In the genomic region with DNA sequence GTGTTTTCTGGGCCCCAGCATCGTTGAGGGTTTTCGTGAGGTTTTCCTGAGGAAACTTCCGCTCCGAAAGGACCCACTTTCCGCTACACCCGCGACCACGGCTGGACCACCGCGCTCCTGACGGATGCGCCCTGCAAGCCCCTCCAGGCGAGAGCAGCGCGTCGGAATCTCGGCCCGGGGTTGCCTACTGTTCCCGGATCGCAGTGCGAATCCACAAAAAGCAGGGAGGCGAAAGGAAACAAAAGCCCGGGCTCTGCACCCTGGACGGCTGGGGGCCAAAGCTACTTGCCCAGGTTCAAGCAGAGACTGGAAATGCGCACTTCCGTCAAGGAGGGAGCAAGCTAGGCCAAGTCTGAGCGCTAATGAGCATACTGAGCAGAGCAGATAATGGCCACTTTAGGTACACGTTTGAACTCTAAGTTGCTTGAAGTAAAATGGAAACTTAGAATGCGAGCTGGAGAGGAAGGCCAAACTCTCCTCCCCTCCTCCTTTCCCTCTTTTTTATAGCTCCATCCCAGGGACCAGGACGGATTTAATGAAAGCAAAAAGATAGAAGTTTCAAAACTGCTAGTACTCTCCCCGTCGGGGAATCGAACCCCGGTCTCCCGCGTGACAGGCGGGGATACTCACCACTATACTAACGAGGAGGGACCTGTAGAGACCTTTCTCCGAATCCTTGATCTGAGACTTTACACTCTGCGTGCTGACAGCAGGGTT, we compare ENCODE assay signal across 8 cellular contexts. TPM values are rescaled to one million over a fixed set of nuclear protein-coding genes. Genes with fewer than 3 reads are reported as not detected.
DNase-seq lines count a peak whose midpoint lies in the region; ATAC-seq lines count a peak whose summit lies in the region.

No MANE protein-coding gene starts in this region.

- H3K27me3 Mint-ChIP-seq in CD8-positive, alpha-beta memory T cell, result peaks cover 0 to 25% of the 10 kb centered on the region in 2 donors

- H3K4me1 Mint-ChIP-seq in CD8-positive, alpha-beta memory T cell, result peaks cover 56 to 73% (median 70%) of the 10 kb centered on the region in 3 donors

- peak overlapping the region; percentile 94 to 100 (median 96) for H3K27ac Mint-ChIP-seq in CD8-positive, alpha-beta memory T cell

- no peaks in the 10 kb centered on the region for H3K27me3 ChIP-seq in CD8-positive, alpha-beta memory T cell (ENCODE audit: insufficient read depth, low read length, poor library complexity, severe bottlenecking)
- H3K27me3 ChIP-seq in mucosa of stomach (ENCODE audit: control insufficient read depth, insufficient read depth, low read length), result no peaks in the 10 kb centered on the region

- H3K4me1 ChIP-seq in CD8-positive, alpha-beta memory T cell (ENCODE audit: insufficient read depth, low read length), result peaks cover 35% of the 10 kb centered on the region
- H3K4me1 ChIP-seq in mucosa of stomach (ENCODE audit: control insufficient read depth, insufficient read depth, low read length), result peaks cover 9% of the 10 kb centered on the region

- H3K36me3 ChIP-seq in CD8-positive, alpha-beta memory T cell (ENCODE audit: insufficient read depth, low read length), result peaks cover 3% of the 10 kb centered on the region
- no peaks in the 10 kb centered on the region for H3K36me3 ChIP-seq in mucosa of stomach (ENCODE audit: control insufficient read depth, insufficient read depth, low read length)

- peak overlapping the region; percentile 86 for H3K27ac ChIP-seq in CD8-positive, alpha-beta memory T cell (ENCODE audit: low read depth, low read length)
- H3K27ac ChIP-seq in epithelial cell of prostate, result peak overlapping the region; percentile 96

- H3K4me3 Mint-ChIP-seq in CD8-positive, alpha-beta memory T cell, result peak overlapping the region; percentile 86 to 98 (median 97)

- POLR2A ChIA-PET in CD8-positive, alpha-beta memory T cell (lab: Charles Lee), result interaction anchor here (0.5 to 8.4 kb wide), 21 partner anchors 10 to 102 kb away, joined by 3 to 149 read pairs (median 4); a partner anchor contains a TSS

- peak overlapping the region; percentile 98 for H3K4me3 ChIP-seq in CD8-positive, alpha-beta memory T cell (ENCODE audit: low read length)
- peak overlapping the region; percentile 85 for H3K4me3 ChIP-seq in mucosa of stomach (ENCODE audit: low read length)

- peak; percentile 32 for ATAC-seq in GM19467 (IDR thresholded peaks at IDR 0.05; ENCODE audit: unreplicated experiment)

- peak overlapping the region; percentile 91 for H3K9ac ChIP-seq in mucosa of stomach (ENCODE audit: low read length)

- H3K9me3 ChIP-seq in CD8-positive, alpha-beta memory T cell (ENCODE audit: low read length), result no peaks in the 10 kb centered on the region
- H3K9me3 ChIP-seq in mucosa of stomach (ENCODE audit: control insufficient read depth, low read length), result no peaks in the 10 kb centered on the region

- peak; percentile 80 to 95 (median 91) for DNase-seq in CD8-positive, alpha-beta memory T cell
- peak; percentile 97 for DNase-seq in HS-27A (ENCODE audit: low read depth)
- DNase-seq in OCI-M1 (lab: John Stamatoyannopoulos, UW), result peak; percentile 98
- DNase-seq in activated T-cell treated with anti-CD3 and anti-CD28 coated beads for 4 hours, result peak; percentile 94
- no peak for DNase-seq in epithelial cell of prostate (ENCODE audit: low read depth, low spot score)
- DNase-seq in stimulated activated CD8-positive, alpha-beta memory T cell treated with anti-CD3 and anti-CD28 coated beads, Interleukin-4, amount 100 ng/mL, for 4 hours (ENCODE audit: low read depth in 2 of 2, low spot score in 1 of 2), result peak; percentile 71 to 90

- peaks cover 0 to 17% (median 6%) of the 10 kb centered on the region in 5 donors for H3K9me3 Mint-ChIP-seq in CD8-positive, alpha-beta memory T cell

- H3K36me3 Mint-ChIP-seq in CD8-positive, alpha-beta memory T cell, result peaks cover 2 to 41% (median 3%) of the 10 kb centered on the region in 3 donors

- CTCF ChIA-PET in CD8-positive, alpha-beta memory T cell (lab: Charles Lee), result interaction anchor here (1.0 to 5.6 kb wide), 22 partner anchors 9 to 143 kb away, joined by 3 to 63 read pairs (median 10); a partner anchor contains a TSS

RNA-seq across cellular contexts. Expression of a gene that starts 11.4 kb away (rescaled TPM):
- total RNA-seq in CD8-positive, alpha-beta memory T cell, result 10 to 100 TPM; 88.1 to 94.4 TPM
- polyA plus RNA-seq in CD8-positive, alpha-beta memory T cell, result 0.63 TPM

RNA-seq across cellular contexts. Expression of a gene that starts 26.0 kb away (rescaled TPM):
- 10 to 100 TPM; 69.2 to 70.2 TPM for total RNA-seq in CD8-positive, alpha-beta memory T cell
- polyA plus RNA-seq in CD8-positive, alpha-beta memory T cell, result 36.8 TPM

RNA-seq across cellular contexts. Expression of a gene that starts 27.3 kb away (rescaled TPM):
- total RNA-seq in CD8-positive, alpha-beta memory T cell, result 100 to 1,000 TPM; 167 to 168 TPM
- 17.7 TPM for polyA plus RNA-seq in CD8-positive, alpha-beta memory T cell

RNA-seq across cellular contexts. Expression of a gene that starts 31.8 kb away (rescaled TPM):
- total RNA-seq in CD8-positive, alpha-beta memory T cell, result 1 to 10 TPM; 8.1 to 8.8 TPM
- 30.0 TPM for polyA plus RNA-seq in CD8-positive, alpha-beta memory T cell

RNA-seq across cellular contexts. Expression of a gene that starts 45.6 kb away (rescaled TPM):
- total RNA-seq in CD8-positive, alpha-beta memory T cell, result 10 to 100 TPM; 21.3 to 22.4 TPM
- 50.7 TPM for polyA plus RNA-seq in CD8-positive, alpha-beta memory T cell
